Comparison of ENCODE assay signal across 30 cellular contexts in the genomic region with DNA sequence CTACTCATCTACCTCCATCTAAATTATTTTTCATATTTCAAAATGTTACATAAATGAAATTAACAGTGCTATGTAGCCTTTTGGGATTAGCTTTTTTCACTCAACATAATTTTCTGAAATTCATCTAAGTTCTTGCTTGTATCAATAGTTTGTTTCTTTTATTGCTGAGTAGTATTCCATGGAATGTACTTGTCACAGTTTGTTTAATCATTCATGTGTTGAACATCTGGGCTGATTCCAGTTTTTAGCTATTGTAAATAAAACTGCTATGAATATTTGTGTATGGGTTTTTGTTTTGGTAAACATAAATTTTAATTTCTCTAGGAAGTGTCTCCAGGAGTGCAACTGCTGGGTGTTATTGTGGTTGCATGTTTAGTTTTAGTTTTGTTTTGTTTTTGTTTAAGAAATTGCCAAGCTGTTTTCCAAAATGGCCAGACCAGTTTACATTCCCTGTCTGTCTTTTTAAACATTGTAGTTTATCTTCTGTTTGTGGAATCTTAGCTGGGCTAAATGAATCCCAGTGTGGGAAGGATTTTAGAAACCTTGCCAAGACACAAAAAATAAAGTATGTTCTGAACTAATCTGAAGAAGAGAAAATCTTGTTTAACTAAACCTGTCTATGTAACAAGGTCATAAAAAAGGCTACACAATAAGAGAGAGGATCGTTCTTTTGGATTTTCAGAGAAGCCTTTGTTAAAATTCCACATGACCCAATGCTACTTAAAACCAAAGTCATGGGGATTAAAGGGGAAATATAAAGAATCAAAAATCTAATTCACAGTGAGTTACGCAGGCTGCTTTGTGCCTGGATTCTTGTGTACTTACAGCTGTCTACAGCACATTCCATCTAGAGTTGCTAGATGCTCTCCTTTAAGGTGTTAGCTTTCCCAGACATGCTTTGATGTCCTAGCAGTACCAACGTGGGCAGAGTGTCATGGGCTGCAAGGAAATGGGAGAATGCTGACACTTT.
DNase-seq lines count a peak whose midpoint lies in the region; ATAC-seq and TF ChIP-seq lines count a peak whose summit lies in the region.
"Had no signal": no experiment of that assay in that cellular context is flagged by ENCODE, and none has a peak within 500 bp of the region (broad histone marks: within the 10 kb centered on the region; RNA-seq: fewer than 3 reads in every experiment).

No MANE protein-coding gene starts in this region.

- peak overlapping the region; percentile 39; the same call in 1 of the 2 replicates for H3K27ac Mint-ChIP-seq in HFFc6
- no peak overlapping the region for H3K27ac Mint-ChIP-seq in Calu3 (ENCODE audit: unreplicated experiment)
- H3K27ac Mint-ChIP-seq: activated CD4-positive, alpha-beta T cell treated with anti-CD3 and anti-CD28 coated beads for 36 hours; activated naive CD4-positive, alpha-beta T cell treated with anti-CD3 and anti-CD28 coated beads, Interleukin-2, amount 50 U/mL, for 24 hours; neural progenitor cell had no signal

- H3K36me3 Mint-ChIP-seq in HFFc6 (ENCODE audit: low read depth): peaks cover 10% of the 10 kb centered on the region; the same call in 1 of the 2 replicates
- H3K36me3 Mint-ChIP-seq in Calu3 (ENCODE audit: insufficient read depth, unreplicated experiment): no peaks in the 10 kb centered on the region
- H3K36me3 Mint-ChIP-seq: neural progenitor cell had no signal

- no peak for DNase-seq in HFFc6
- DNase-seq in amniotic epithelial cell (ENCODE audit: low read depth): peak; percentile 64
- DNase-seq in fibroblast of the aortic adventitia (ENCODE audit: low read depth): peak; percentile 18
- DNase-seq in Calu3: no peak
- no peak for DNase-seq in Right ventricle myocardium superior
- DNase-seq in HUDEP-2 (lab: John Stamatoyannopoulos, UW; ENCODE audit: unreplicated experiment in 76 of 76): no peak
- no peak for DNase-seq in activated CD4-positive, alpha-beta T cell treated with anti-CD3 and anti-CD28 coated beads for 4 hours
- DNase-seq: activated CD4-positive, alpha-beta T cell treated with anti-CD3 and anti-CD28 coated beads for 36 hours; activated T-cell treated with anti-CD3 and anti-CD28 coated beads for 4 hours; Caco-2; effector memory CD4-positive, alpha-beta T cell; erythroblast; GF-D8; hypothalamus; KBM-7; MM.1S; NCI-H1417; NCI-H2029; NCI-H524 treated with DMSO at 0.1 percent for 48 hours; NK-92 treated with Interleukin-12 subunit alpha and Interleukin-12 subunit beta, amount 100 ng/mL, for 24 hours; pancreas; PC-9; stimulated activated naive CD4-positive, alpha-beta T cell; T-helper 9 cell; upper lobe of right lung had no signal

- peaks cover 12% of the 10 kb centered on the region for H3K9me3 Mint-ChIP-seq in HFFc6
- peaks cover 8% of the 10 kb centered on the region for H3K9me3 Mint-ChIP-seq in Calu3 (ENCODE audit: low read depth, unreplicated experiment)

- no TSS peak for BruUV-seq in Calu3 (replicated peaks; lab: Mats Ljungman, UMichigan)

- no peaks in the 10 kb centered on the region for H3K27me3 Mint-ChIP-seq in HFFc6 (ENCODE audit: insufficient read depth)
- H3K27me3 Mint-ChIP-seq in Calu3 (ENCODE audit: unreplicated experiment): no peaks in the 10 kb centered on the region
- H3K27me3 Mint-ChIP-seq: activated CD4-positive, alpha-beta T cell treated with anti-CD3 and anti-CD28 coated beads for 36 hours; activated naive CD4-positive, alpha-beta T cell treated with anti-CD3 and anti-CD28 coated beads, Interleukin-2, amount 50 U/mL, for 24 hours had no signal

- ATAC-seq in Right ventricle myocardium superior (ENCODE audit: poor library complexity): no peak
- ATAC-seq: activated CD4-positive, alpha-beta T cell treated with anti-CD3 and anti-CD28 coated beads for 36 hours; left lobe of liver; pancreas; Right ventricle myocardium inferior; upper lobe of right lung had no signal

- TF ChIP-seq CTCF in HFFc6 (IDR thresholded peaks at IDR 0.05) (no peak), fibroblast of the aortic adventitia (IDR thresholded peaks at IDR 0.05; ENCODE audit: insufficient read depth, low read length) (no peak), Calu3 (IDR thresholded peaks at IDR 0.05; ENCODE audit: unreplicated experiment) (no peak)

- intact Hi-C loops in Calu3 (cut with micrococcal nuclease; ENCODE audit: unreplicated experiment): no loop called here
- intact Hi-C loops in Right ventricle myocardium superior (cut with DNase I): no loop called here

- H3K4me1 Mint-ChIP-seq in HFFc6 (ENCODE audit: low read depth) (peaks cover 19% of the 10 kb centered on the region), Calu3 (ENCODE audit: low read depth, unreplicated experiment) (no peaks in the 10 kb centered on the region)
- H3K4me1 Mint-ChIP-seq: activated CD4-positive, alpha-beta T cell treated with anti-CD3 and anti-CD28 coated beads for 36 hours; activated naive CD4-positive, alpha-beta T cell treated with anti-CD3 and anti-CD28 coated beads, Interleukin-2, amount 50 U/mL, for 24 hours; neural progenitor cell had no signal

- H3K4me3 Mint-ChIP-seq in HFFc6 (peak overlapping the region; percentile 18; the same call in 1 of the 2 replicates), Calu3 (ENCODE audit: low read depth, unreplicated experiment) (no peak overlapping the region)
- H3K4me3 Mint-ChIP-seq: activated CD4-positive, alpha-beta T cell treated with anti-CD3 and anti-CD28 coated beads for 36 hours; activated naive CD4-positive, alpha-beta T cell treated with anti-CD3 and anti-CD28 coated beads, Interleukin-2, amount 50 U/mL, for 24 hours; neural progenitor cell had no signal

- CTCF ChIA-PET in Calu3 (lab: Charles Lee): interaction anchor here (0.6 kb wide), 1 partner anchor 671 kb away, joined by 3 read pairs; no protein-coding TSS in a partner anchor

- H3K4me3 ChIP-seq in fibroblast of the aortic adventitia (ENCODE audit: low read depth, low read length): no peak overlapping the region
- H3K4me3 ChIP-seq: coronary artery, neural progenitor cell, pancreas, PC-9, upper lobe of right lung had no signal

Comparison
In these comparisons a context has a peak if more than half of its experiments do, and no peak if none do; other contexts are left out.
1. DNase-seq: peak in amniotic epithelial cell (single experiment) and fibroblast of the aortic adventitia (single experiment); none in HFFc6 (single experiment), Calu3 (single experiment), Right ventricle myocardium superior (single experiment), HUDEP-2 (0 of 76) and activated CD4-positive, alpha-beta T cell treated with anti-CD3 and anti-CD28 coated beads for 4 hours (0 of 2).